Comparison of ENCODE assay signal across 10 cellular contexts in the genomic region with DNA sequence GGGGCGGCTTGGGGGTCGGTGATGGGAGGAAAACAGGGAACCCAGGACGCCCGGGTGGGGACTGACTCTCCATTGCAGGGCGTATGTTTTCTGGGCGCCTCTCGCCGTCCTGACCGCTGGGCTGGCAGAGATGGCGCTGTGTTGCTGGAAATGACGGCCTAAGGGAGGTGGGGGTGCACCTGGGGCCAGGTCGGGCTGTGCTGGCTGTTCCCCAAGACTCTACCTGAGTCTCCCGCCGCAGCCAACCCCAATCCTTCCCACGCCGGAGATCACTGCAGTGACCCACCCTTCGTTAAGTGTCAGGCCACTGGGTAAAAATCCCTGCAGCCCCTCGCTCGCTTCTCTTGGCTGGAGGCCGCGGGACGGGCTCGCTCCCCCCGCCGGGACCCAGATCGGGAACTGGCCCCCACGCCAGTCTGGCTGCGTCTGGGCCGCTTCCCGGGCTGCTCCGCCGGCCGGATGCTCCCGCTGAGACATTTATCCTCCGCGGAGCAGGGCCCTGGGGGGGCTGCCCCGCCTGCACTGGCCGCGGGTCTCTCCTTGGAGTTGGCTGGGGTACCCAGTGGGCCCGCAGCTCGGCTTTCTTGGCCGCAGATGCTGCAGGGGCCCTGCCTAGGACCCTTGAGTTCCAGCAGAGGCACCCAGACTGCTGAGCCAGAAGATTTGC. TPM values are rescaled to one million over a fixed set of nuclear protein-coding genes. Genes with fewer than 3 reads are reported as not detected.
DNase-seq lines count a peak whose midpoint lies in the region; ATAC-seq and TF ChIP-seq lines count a peak whose summit lies in the region.
"Had no signal": no experiment of that assay in that cellular context is flagged by ENCODE, and none has a peak within 500 bp of the region (broad histone marks: within the 10 kb centered on the region; RNA-seq: fewer than 3 reads in every experiment).

No MANE protein-coding gene starts in this region.

- peak in 1 of 4 donors; percentile 3 for TF ChIP-seq POLR2A in upper lobe of left lung (IDR thresholded peaks at IDR 0.05)

- H3K27me3 ChIP-seq in foreskin keratinocyte = peaks cover 42% of the 10 kb centered on the region
- no peaks in the 10 kb centered on the region for H3K27me3 ChIP-seq in upper lobe of left lung

- DNase-seq in DMS 273 (lab: John Stamatoyannopoulos, UW; ENCODE audit: unreplicated experiment) (peak; percentile 11), DMS 273 treated with DMSO at 0.1 percent for 48 hours (lab: John Stamatoyannopoulos, UW) (no peak), foreskin keratinocyte (no peak), mucosa of gallbladder (ENCODE audit: low spot score) (peak; percentile 33), upper lobe of left lung (peak; percentile 61 to 91), T-helper 2 cell (no peak), COLO829 (ENCODE audit: low spot score) (no peak), NCI-H187 (lab: John Stamatoyannopoulos, UW) (no peak)

- H3K4me1 ChIP-seq in foreskin keratinocyte (no peaks in the 10 kb centered on the region), upper lobe of left lung (peaks cover 15 to 27% (median 25%) of the 10 kb centered on the region in 4 donors)

- TF ChIP-seq CTCF in foreskin keratinocyte (conservative IDR thresholded peaks at IDR 0.05) = peak; percentile 38
- TF ChIP-seq CTCF in upper lobe of left lung (IDR thresholded peaks at IDR 0.05) = no peak

- no peak overlapping the region for H3K27ac ChIP-seq in foreskin keratinocyte
- peak overlapping the region; percentile 85 to 91 (median 88) for H3K27ac ChIP-seq in upper lobe of left lung
- H3K27ac ChIP-seq: 22Rv1, PC-9 had no signal

- peak overlapping the region in 3 of 4 donors; percentile 18 to 51 (median 47) for H3K4me3 ChIP-seq in upper lobe of left lung
- H3K4me3 ChIP-seq: PC-9 had no signal

- ATAC-seq in foreskin keratinocyte (peak; percentile 65), upper lobe of left lung (ENCODE audit: low FRiP score in 2 of 2) (peak; percentile 71 to 83)

- TF ChIP-seq EP300 in upper lobe of left lung (IDR thresholded peaks at IDR 0.05) = peak in 1 of 4 donors; percentile 37

- 13 to 20% methylated on average over 9 to 32 of the region's 42 CpGs for WGBS in upper lobe of left lung, 2 donors

- no peaks in the 10 kb centered on the region for H3K36me3 ChIP-seq in upper lobe of left lung

- H3K9me3 ChIP-seq in upper lobe of left lung = no peaks in the 10 kb centered on the region

RNA-seq across cellular contexts. Expression of a gene that starts 7.8 kb away (rescaled TPM):
- total RNA-seq in foreskin keratinocyte (13.4 and 15.4 TPM in 2 replicates), mucosa of gallbladder (19.2 TPM), upper lobe of left lung (100 to 1,000 TPM in 1 of 6 donors, 10 to 100 TPM in 5; 26.7 to 145 (median 61.0) TPM)
- polyA plus RNA-seq in foreskin keratinocyte = 9.1 and 11.0 TPM in 2 replicates

Comparison
In these comparisons a context has a peak if more than half of its experiments do, and no peak if none do; other contexts are left out.
1. DNase-seq: peak in DMS 273 (single experiment), mucosa of gallbladder (single experiment) and upper lobe of left lung (2 of 2); none in DMS 273 treated with DMSO at 0.1 percent for 48 hours (single experiment), foreskin keratinocyte (0 of 2), T-helper 2 cell (0 of 5), COLO829 (single experiment) and NCI-H187 (0 of 2).